In the genomic region with DNA sequence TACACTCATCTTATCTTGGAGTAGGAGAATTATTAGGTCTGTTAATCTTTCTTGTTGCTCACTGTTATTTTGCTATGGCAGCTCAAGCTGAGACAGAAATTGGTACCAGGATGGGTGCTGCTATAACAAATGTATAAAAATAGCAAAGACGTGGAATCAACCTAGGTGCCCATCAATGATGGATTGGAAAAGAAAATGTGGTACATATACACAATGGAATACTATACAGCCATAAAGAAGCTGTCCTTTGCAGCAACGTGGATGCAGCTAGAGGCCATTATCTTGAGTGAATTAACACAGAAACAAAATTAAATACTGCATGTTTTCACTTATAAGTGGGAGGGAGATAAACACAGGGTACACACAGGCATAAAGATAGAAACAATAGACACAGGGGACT, we compare ENCODE assay signal across 9 cellular contexts. TPM values are rescaled to one million over a fixed set of nuclear protein-coding genes. Genes with fewer than 3 reads are reported as not detected.
"Had no signal": no experiment of that assay in that cellular context is flagged by ENCODE, and none has a peak within 500 bp of the region (broad histone marks: within the 10 kb centered on the region; RNA-seq: fewer than 3 reads in every experiment).

No MANE protein-coding gene starts in this region.

- H3K4me3 ChIP-seq: GM23338 had no signal

- H3K9me3 Mint-ChIP-seq: HFFc6 had no signal

- FAIRE-seq: H1, H54, HepG2 had no signal

- H3K27ac Mint-ChIP-seq: GM23338, H9, HFFc6 had no signal

- H3K4me1 Mint-ChIP-seq: H9 had no signal

- H3K27ac ChIP-seq: HL-60 had no signal

- H3K36me3 Mint-ChIP-seq: IgD-negative memory B cell had no signal

- H3K27me3 Mint-ChIP-seq: IgD-negative memory B cell had no signal

- H3K4me2 ChIP-seq: GM23338 had no signal

- H3K4me3 Mint-ChIP-seq: GM23338, H9, HFFc6, IgD-negative memory B cell had no signal

- ATAC-seq: GM23338, HepG2 had no signal

- H2AFZ ChIP-seq: GM23338 had no signal

- DNase-seq: H9, HCEC 1CT, HFFc6 had no signal

RNA-seq across cellular contexts. Expression of a gene that starts 54.0 kb away (rescaled TPM):
- total RNA-seq: HFFc6 had no signal
- polyA plus RNA-seq: IgD-negative memory B cell had no signal
